ENCODE assay signal across 23 cellular contexts in the genomic region with DNA sequence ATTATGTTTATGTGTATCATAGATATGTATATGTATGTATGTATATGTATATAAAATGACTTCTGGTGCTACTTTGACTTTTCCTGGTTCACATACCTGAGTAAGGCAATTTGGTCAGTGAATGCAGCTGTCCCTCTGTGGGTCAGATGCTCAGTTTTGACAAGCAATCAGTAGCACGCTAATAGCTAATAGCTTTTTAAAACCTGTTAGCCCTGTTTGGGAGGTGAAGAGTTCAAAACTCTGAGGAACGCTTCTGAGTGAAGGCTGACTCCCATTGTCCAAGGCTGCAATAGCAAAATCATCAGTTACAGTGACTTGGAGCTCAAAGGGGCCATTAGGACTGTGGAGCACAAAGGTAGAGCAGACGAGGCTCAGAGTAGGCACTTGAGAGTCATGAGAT.
"Had no signal": no experiment of that assay in that cellular context is flagged by ENCODE, and none has a peak within 500 bp of the region (broad histone marks: within the 10 kb centered on the region; RNA-seq: fewer than 3 reads in every experiment).

No MANE protein-coding gene starts in this region.

- H3K27ac Mint-ChIP-seq: dendritic cell treated with granulocyte-macrophage colony-stimulating factor and Interleukin-4, amounts not matched to agents 40 ng/mL and 50 ng/mL, for 4 days; endodermal cell; memory B cell; naive thymus-derived CD4-positive, alpha-beta T cell had no signal

- H3K27me3 Mint-ChIP-seq: dendritic cell treated with granulocyte-macrophage colony-stimulating factor and Interleukin-4, amounts not matched to agents 40 ng/mL and 50 ng/mL, for 4 days; effector memory CD8-positive, alpha-beta T cell had no signal

- DNase-seq: colonic mucosa; cortex of kidney; effector CD8-positive, alpha-beta T cell; effector memory CD8-positive, alpha-beta T cell; endodermal cell; esophagus squamous epithelium; foreskin fibroblast; foreskin melanocyte; gastrocnemius medialis; glutamatergic neuron; head of caudate nucleus; heart right ventricle; hippocampal formation; left cardiac atrium; left lung; left ventricle myocardium superior; mammary epithelial cell; mesendoderm; midbrain; naive thymus-derived CD4-positive, alpha-beta T cell had no signal

- ATAC-seq: effector memory CD8-positive, alpha-beta T cell; gastrocnemius medialis; heart right ventricle; left cardiac atrium; left lung; left ventricle myocardium superior; naive thymus-derived CD4-positive, alpha-beta T cell had no signal

- H3K27me3 ChIP-seq: colonic mucosa, esophagus squamous epithelium, gastrocnemius medialis, heart right ventricle, left lung had no signal

- H3K36me3 Mint-ChIP-seq: memory B cell; naive thymus-derived CD4-positive, alpha-beta T cell had no signal

- H3K9me3 Mint-ChIP-seq: dendritic cell treated with granulocyte-macrophage colony-stimulating factor and Interleukin-4, amounts not matched to agents 40 ng/mL and 50 ng/mL, for 4 days; endodermal cell had no signal

- H3K36me3 ChIP-seq: colonic mucosa, gastrocnemius medialis, left lung had no signal

- H3K4me3 Mint-ChIP-seq: dendritic cell treated with granulocyte-macrophage colony-stimulating factor and Interleukin-4, amounts not matched to agents 40 ng/mL and 50 ng/mL, for 4 days; effector memory CD8-positive, alpha-beta T cell; endodermal cell; memory B cell; naive thymus-derived CD4-positive, alpha-beta T cell had no signal

- H3K4me1 ChIP-seq: colonic mucosa, esophagus squamous epithelium, gastrocnemius medialis, heart right ventricle, left lung had no signal

- H3K4me3 ChIP-seq: colonic mucosa, esophagus squamous epithelium, gastrocnemius medialis, heart right ventricle, left lung, lung had no signal

- H3K4me1 Mint-ChIP-seq: endodermal cell; memory B cell; naive thymus-derived CD4-positive, alpha-beta T cell had no signal

- H3K9me3 ChIP-seq: colonic mucosa, esophagus squamous epithelium, gastrocnemius medialis, heart right ventricle, left lung had no signal

- H3K27ac ChIP-seq: colonic mucosa, esophagus squamous epithelium, gastrocnemius medialis, heart right ventricle, left lung had no signal
